Comparison of ENCODE assay signal across 1 cellular context in genomic region chr10:11881028-11881476, GRCh38.
TF ChIP-seq lines count a peak whose summit lies in the region.

No MANE protein-coding gene starts in this region.

TF ChIP-seq in HCT116, 20 proteins besides CTCF, POLR2A, EP300 and RAD21 (continued from another document):
- TF ChIP-seq CBX3 (IDR thresholded peaks at IDR 0.05; ENCODE audit: low read depth) (no peak), SP1 (IDR thresholded peaks at IDR 0.05; ENCODE audit: low read depth) (no peak), MAX (IDR thresholded peaks at IDR 0.05) (no peak)
